1 cellular context compared by ENCODE assay signal in the genomic region with DNA sequence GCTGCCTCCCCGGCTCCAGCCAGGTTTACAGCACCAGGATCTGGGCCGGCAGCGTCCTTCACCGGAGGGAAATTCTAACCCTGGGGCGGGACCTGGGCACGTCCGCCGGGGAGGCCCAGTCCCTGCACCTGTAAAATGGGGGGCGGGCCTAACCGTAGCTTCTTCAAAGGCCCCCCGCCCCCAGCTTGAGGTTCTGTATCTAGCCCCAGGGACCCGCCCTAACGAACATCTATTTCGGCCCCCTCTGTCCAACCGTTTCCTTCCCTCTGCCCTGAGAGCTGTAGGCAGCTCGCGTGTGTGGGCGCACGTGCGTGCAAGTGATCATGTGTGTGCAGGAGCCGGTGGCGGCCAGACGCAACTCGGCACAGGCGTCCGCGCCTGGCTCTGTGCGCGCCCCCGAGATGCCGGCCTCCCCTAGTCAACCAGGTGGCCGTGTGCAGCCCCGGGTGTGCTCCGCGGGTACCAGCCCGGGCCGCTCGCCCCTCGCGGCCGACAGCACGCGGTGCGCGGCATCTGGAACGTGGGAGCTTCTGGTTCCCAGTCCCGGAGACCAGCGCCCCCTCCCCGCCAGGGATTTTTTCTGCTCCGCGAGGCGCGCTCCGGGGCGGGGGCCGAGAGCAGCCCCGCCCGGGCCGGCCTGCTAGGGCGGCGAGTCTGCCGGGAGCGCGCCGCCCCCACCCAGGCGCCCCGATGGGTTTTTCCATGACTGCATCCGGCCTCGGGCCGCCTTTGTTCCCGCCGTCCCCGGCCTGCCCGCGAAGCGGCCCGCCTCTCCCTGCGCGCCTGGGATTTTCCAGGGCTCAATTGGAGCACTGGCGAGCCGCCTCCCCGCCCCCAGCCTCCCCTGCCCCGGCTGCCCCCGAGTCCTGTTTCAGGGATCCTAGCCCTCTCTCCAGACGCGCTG.
TF ChIP-seq lines count a peak whose summit lies in the region.

No MANE protein-coding gene starts in this region.

TF ChIP-seq in HepG2, 621 proteins besides CTCF, POLR2A, EP300 and RAD21 (continued from another document):
- TF ChIP-seq, protein P1, sequence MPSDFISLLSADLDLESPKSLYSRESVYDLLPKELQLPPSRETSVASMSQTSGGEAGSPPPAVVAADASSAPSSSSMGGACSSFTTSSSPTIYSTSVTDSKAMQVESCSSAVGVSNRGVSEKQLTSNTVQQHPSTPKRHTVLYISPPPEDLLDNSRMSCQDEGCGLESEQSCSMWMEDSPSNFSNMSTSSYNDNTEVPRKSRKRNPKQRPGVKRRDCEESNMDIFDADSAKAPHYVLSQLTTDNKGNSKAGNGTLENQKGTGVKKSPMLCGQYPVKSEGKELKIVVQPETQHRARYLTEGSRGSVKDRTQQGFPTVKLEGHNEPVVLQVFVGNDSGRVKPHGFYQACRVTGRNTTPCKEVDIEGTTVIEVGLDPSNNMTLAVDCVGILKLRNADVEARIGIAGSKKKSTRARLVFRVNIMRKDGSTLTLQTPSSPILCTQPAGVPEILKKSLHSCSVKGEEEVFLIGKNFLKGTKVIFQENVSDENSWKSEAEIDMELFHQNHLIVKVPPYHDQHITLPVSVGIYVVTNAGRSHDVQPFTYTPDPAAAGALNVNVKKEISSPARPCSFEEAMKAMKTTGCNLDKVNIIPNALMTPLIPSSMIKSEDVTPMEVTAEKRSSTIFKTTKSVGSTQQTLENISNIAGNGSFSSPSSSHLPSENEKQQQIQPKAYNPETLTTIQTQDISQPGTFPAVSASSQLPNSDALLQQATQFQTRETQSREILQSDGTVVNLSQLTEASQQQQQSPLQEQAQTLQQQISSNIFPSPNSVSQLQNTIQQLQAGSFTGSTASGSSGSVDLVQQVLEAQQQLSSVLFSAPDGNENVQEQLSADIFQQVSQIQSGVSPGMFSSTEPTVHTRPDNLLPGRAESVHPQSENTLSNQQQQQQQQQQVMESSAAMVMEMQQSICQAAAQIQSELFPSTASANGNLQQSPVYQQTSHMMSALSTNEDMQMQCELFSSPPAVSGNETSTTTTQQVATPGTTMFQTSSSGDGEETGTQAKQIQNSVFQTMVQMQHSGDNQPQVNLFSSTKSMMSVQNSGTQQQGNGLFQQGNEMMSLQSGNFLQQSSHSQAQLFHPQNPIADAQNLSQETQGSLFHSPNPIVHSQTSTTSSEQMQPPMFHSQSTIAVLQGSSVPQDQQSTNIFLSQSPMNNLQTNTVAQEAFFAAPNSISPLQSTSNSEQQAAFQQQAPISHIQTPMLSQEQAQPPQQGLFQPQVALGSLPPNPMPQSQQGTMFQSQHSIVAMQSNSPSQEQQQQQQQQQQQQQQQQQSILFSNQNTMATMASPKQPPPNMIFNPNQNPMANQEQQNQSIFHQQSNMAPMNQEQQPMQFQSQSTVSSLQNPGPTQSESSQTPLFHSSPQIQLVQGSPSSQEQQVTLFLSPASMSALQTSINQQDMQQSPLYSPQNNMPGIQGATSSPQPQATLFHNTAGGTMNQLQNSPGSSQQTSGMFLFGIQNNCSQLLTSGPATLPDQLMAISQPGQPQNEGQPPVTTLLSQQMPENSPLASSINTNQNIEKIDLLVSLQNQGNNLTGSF (CRISPR knock-in tag; IDR thresholded peaks at IDR 0.05): peak; percentile 95
- TF ChIP-seq AHR (CRISPR knock-in tag; IDR thresholded peaks at IDR 0.05) (peak; percentile 80; the same call in 1 of the 2 replicates), PITX1 (CRISPR knock-in tag; IDR thresholded peaks at IDR 0.05) (peak; percentile 29; the same call in 1 of the 2 replicates), ZNF333 (CRISPR knock-in tag; IDR thresholded peaks at IDR 0.05; ENCODE audit: borderline replicate concordance) (no peak; the same call in 1 of the 2 replicates), MXD1 (CRISPR knock-in tag; IDR thresholded peaks at IDR 0.05) (peak; percentile 93), TCF7 (IDR thresholded peaks at IDR 0.05; ENCODE audit: low read depth) (peak; percentile 41; the same call in 1 of the 2 replicates), RBM39 (IDR thresholded peaks at IDR 0.05; ENCODE audit: low read depth, low read length, poor library complexity, severe bottlenecking) (peak; percentile 11), ATF7-NPFF (CRISPR knock-in tag; IDR thresholded peaks at IDR 0.05; ENCODE audit: low read depth) (peak; percentile 91), ARNT (IDR thresholded peaks at IDR 0.05) (no peak), ZNF792 (CRISPR knock-in tag; IDR thresholded peaks at IDR 0.05) (peak; percentile 98), LCORL (IDR thresholded peaks at IDR 0.05) (no peak), LCORL (CRISPR knock-in tag; IDR thresholded peaks at IDR 0.05) (peak; percentile 78), ZNF777 (CRISPR knock-in tag; IDR thresholded peaks at IDR 0.05) (peak; percentile 67; the same call in 1 of the 2 replicates), KLF12 (CRISPR knock-in tag; IDR thresholded peaks at IDR 0.05; ENCODE audit: borderline replicate concordance) (peak; percentile 82; the same call in 1 of the 2 replicates), ZZZ3 (CRISPR knock-in tag; IDR thresholded peaks at IDR 0.05; ENCODE audit: borderline replicate concordance) (no peak; the same call in 1 of the 2 replicates), RAD51 (IDR thresholded peaks at IDR 0.05; ENCODE audit: borderline replicate concordance) (no peak)
- TF ChIP-seq, protein P2, sequence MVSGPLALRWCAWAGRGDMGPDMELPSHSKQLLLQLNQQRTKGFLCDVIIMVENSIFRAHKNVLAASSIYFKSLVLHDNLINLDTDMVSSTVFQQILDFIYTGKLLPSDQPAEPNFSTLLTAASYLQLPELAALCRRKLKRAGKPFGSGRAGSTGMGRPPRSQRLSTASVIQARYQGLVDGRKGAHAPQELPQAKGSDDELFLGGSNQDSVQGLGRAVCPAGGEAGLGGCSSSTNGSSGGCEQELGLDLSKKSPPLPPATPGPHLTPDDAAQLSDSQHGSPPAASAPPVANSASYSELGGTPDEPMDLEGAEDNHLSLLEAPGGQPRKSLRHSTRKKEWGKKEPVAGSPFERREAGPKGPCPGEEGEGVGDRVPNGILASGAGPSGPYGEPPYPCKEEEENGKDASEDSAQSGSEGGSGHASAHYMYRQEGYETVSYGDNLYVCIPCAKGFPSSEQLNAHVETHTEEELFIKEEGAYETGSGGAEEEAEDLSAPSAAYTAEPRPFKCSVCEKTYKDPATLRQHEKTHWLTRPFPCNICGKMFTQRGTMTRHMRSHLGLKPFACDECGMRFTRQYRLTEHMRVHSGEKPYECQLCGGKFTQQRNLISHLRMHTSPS (CRISPR knock-in tag; IDR thresholded peaks at IDR 0.05; ENCODE audit: low read depth): no peak
- TF ChIP-seq, protein P3, sequence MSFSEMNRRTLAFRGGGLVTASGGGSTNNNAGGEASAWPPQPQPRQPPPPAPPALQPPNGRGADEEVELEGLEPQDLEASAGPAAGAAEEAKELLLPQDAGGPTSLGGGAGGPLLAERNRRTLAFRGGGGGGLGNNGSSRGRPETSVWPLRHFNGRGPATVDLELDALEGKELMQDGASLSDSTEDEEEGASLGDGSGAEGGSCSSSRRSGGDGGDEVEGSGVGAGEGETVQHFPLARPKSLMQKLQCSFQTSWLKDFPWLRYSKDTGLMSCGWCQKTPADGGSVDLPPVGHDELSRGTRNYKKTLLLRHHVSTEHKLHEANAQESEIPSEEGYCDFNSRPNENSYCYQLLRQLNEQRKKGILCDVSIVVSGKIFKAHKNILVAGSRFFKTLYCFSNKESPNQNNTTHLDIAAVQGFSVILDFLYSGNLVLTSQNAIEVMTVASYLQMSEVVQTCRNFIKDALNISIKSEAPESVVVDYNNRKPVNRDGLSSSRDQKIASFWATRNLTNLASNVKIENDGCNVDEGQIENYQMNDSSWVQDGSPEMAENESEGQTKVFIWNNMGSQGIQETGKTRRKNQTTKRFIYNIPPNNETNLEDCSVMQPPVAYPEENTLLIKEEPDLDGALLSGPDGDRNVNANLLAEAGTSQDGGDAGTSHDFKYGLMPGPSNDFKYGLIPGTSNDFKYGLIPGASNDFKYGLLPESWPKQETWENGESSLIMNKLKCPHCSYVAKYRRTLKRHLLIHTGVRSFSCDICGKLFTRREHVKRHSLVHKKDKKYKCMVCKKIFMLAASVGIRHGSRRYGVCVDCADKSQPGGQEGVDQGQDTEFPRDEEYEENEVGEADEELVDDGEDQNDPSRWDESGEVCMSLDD (CRISPR knock-in tag; IDR thresholded peaks at IDR 0.05; ENCODE audit: borderline replicate concordance): peak; percentile 74
- TF ChIP-seq, protein P4, sequence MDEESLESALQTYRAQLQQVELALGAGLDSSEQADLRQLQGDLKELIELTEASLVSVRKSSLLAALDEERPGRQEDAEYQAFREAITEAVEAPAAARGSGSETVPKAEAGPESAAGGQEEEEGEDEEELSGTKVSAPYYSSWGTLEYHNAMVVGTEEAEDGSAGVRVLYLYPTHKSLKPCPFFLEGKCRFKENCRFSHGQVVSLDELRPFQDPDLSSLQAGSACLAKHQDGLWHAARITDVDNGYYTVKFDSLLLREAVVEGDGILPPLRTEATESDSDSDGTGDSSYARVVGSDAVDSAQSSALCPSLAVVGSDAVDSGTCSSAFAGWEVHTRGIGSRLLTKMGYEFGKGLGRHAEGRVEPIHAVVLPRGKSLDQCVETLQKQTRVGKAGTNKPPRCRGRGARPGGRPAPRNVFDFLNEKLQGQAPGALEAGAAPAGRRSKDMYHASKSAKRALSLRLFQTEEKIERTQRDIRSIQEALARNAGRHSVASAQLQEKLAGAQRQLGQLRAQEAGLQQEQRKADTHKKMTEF (CRISPR knock-in tag; IDR thresholded peaks at IDR 0.05): peak; percentile 89
